8 cellular contexts compared by ENCODE assay signal in genomic region chr7:92813390-92814024, GRCh38. TPM values are rescaled to one million over a fixed set of nuclear protein-coding genes. Genes with fewer than 3 reads are reported as not detected.
DNase-seq lines count a peak whose midpoint lies in the region; ATAC-seq, FAIRE-seq and TF ChIP-seq lines count a peak whose summit lies in the region.

No MANE protein-coding gene starts in this region.

- dilution Hi-C loops in keratinocyte (cut with MboI; ENCODE audit: extremely low pct_ligation_motif_present, low sequenced_read_pairs) = no loop called here

- DNase-seq in activated T-cell treated with anti-CD3 and anti-CD28 coated beads, Interleukin-2, amount 50 U/mL, for 4 hours = no peak
- DNase-seq in activated T-cell treated with anti-CD3 and anti-CD28 coated beads, Interleukin-2, amount 50 U/mL, for 1 hour = no peak
- DNase-seq in SIG-M5 (lab: John Stamatoyannopoulos, UW) (peak; percentile 9), keratinocyte (ENCODE audit: low read depth, low spot score) (no peak), glutamatergic neuron (no peak), globus pallidus (ENCODE audit: low spot score) (no peak), COLO668 (lab: John Stamatoyannopoulos, UW; ENCODE audit: unreplicated experiment) (no peak)

- H2AFZ ChIP-seq in keratinocyte (ENCODE audit: control insufficient read depth, low read length) = no peak overlapping the region

- H3K4me3 Mint-ChIP-seq in activated T-cell treated with anti-CD3 and anti-CD28 coated beads, Interleukin-2, amount 50 U/mL, for 4 hours = peak overlapping the region; percentile 45
- H3K4me3 Mint-ChIP-seq in glutamatergic neuron (ENCODE audit: unreplicated experiment) = no peak overlapping the region

- H3K4me1 Mint-ChIP-seq in activated T-cell treated with anti-CD3 and anti-CD28 coated beads, Interleukin-2, amount 50 U/mL, for 4 hours (ENCODE audit: low read depth) = peaks cover 79% of the 10 kb centered on the region
- H3K4me1 Mint-ChIP-seq in glutamatergic neuron (ENCODE audit: low read depth, unreplicated experiment) = peaks cover 9% of the 10 kb centered on the region

- H3K4me1 ChIP-seq in keratinocyte (ENCODE audit: control insufficient read depth, extremely low read depth, insufficient read depth, low read length) = peaks cover 19% of the 10 kb centered on the region

- ATAC-seq in activated T-cell treated with anti-CD3 and anti-CD28 coated beads, Interleukin-2, amount 50 U/mL, for 4 hours = peak; percentile 77 to 78
- peak; percentile 41 for ATAC-seq in HG03060 (IDR thresholded peaks at IDR 0.05; ENCODE audit: low read depth, unreplicated experiment)

- no peak overlapping the region for H3K4me2 ChIP-seq in keratinocyte (ENCODE audit: control insufficient read depth, extremely low read depth, insufficient read depth, low read depth, low read length)

- no peaks in the 10 kb centered on the region for H3K9me3 ChIP-seq in keratinocyte (ENCODE audit: control insufficient read depth, low read depth, low read length)

- FAIRE-seq in keratinocyte (lab: Jason Lieb, UNC) = peak; percentile 5

- TF ChIP-seq CTCF in keratinocyte (optimal IDR thresholded peaks at IDR 0.05 in 1 of 3, IDR thresholded peaks at IDR 0.05 in 1 of 3, conservative IDR thresholded peaks at IDR 0.05 in 1 of 3; ENCODE audit: extremely low read depth in 1 of 3, insufficient read depth in 2 of 3, low read length in 3 of 3) (no peak), glutamatergic neuron (IDR thresholded peaks at IDR 0.05; ENCODE audit: partially characterized antibody, unreplicated experiment) (no peak)

- H3K27ac Mint-ChIP-seq in glutamatergic neuron (ENCODE audit: unreplicated experiment) = no peak overlapping the region

- no peaks in the 10 kb centered on the region for H3K27me3 ChIP-seq in keratinocyte (ENCODE audit: control insufficient read depth, extremely low read depth, insufficient read depth, low read length)

- no peaks in the 10 kb centered on the region for H3K9me1 ChIP-seq in keratinocyte (ENCODE audit: control insufficient read depth, extremely low read depth, insufficient read depth, low read length)

- peaks cover 11% of the 10 kb centered on the region for H3K9me3 Mint-ChIP-seq in activated T-cell treated with anti-CD3 and anti-CD28 coated beads, Interleukin-2, amount 50 U/mL, for 4 hours
- peaks cover 2% of the 10 kb centered on the region for H3K9me3 Mint-ChIP-seq in glutamatergic neuron (ENCODE audit: unreplicated experiment)

- no peaks in the 10 kb centered on the region for H3K36me3 ChIP-seq in keratinocyte (ENCODE audit: control insufficient read depth in 2 of 2, extremely low read depth in 1 of 2, insufficient read depth in 2 of 2, low read length in 2 of 2)

- H3K27ac ChIP-seq in keratinocyte (ENCODE audit: control insufficient read depth, insufficient read depth, low read length) = no peak overlapping the region

- no peaks in the 10 kb centered on the region for H4K20me1 ChIP-seq in keratinocyte (ENCODE audit: control insufficient read depth, extremely low read depth, insufficient read depth, low read length)

- H3K79me2 ChIP-seq in keratinocyte (ENCODE audit: control insufficient read depth, insufficient read depth, low read length) = peaks cover 95% of the 10 kb centered on the region

- no peak overlapping the region for H3K4me3 ChIP-seq in keratinocyte (ENCODE audit: control insufficient read depth in 2 of 3, extremely low read depth in 1 of 3, insufficient read depth in 2 of 3, low read depth in 1 of 3, low read length in 3 of 3)

- peaks cover 37% of the 10 kb centered on the region for H3K36me3 Mint-ChIP-seq in activated T-cell treated with anti-CD3 and anti-CD28 coated beads, Interleukin-2, amount 50 U/mL, for 4 hours (ENCODE audit: insufficient read depth)
- H3K36me3 Mint-ChIP-seq in glutamatergic neuron (ENCODE audit: unreplicated experiment) = peaks cover 9% of the 10 kb centered on the region

- H3K9ac ChIP-seq in keratinocyte (ENCODE audit: control insufficient read depth, extremely low read depth, insufficient read depth, low read length) = no peak overlapping the region

- H3K27me3 Mint-ChIP-seq in activated T-cell treated with anti-CD3 and anti-CD28 coated beads, Interleukin-2, amount 50 U/mL, for 4 hours (ENCODE audit: low read depth) = no peaks in the 10 kb centered on the region
- no peaks in the 10 kb centered on the region for H3K27me3 Mint-ChIP-seq in glutamatergic neuron (ENCODE audit: unreplicated experiment)

RNA-seq across cellular contexts. Expression of gene CDK6, which starts 22.9 kb away (rescaled TPM):
- 100 to 1,000 TPM; 310 to 350 (median 347) TPM for total RNA-seq in activated T-cell treated with anti-CD3 and anti-CD28 coated beads, Interleukin-2, amount 50 U/mL, for 4 hours
- polyA plus RNA-seq in keratinocyte = 39.1 to 68.6 TPM (median 53.5 TPM) in 3 replicates
- 14.0 TPM for polyA plus RNA-seq in keratinocyte (2011; ENCODE audit: low read depth)
- 36.9 and 54.9 TPM in 2 replicates for polyA plus RNA-seq in keratinocyte (2011; cell fraction: cytosol; rRNA removed)
- polyA plus RNA-seq in keratinocyte (2011; cell fraction: nucleus; rRNA removed) = 83.0 and 86.9 TPM in 2 replicates
- polyA plus RNA-seq in keratinocyte (2012; ENCODE audit: low replicate concordance) = 16.7 and 45.7 TPM in 2 replicates
- 147 to 201 TPM (median 184 TPM) in 3 replicates for polyA minus RNA-seq in keratinocyte
- 165 TPM for polyA minus RNA-seq in keratinocyte (2011; cell fraction: cytosol; rRNA and poly(A)+ RNA removed)
- polyA minus RNA-seq in keratinocyte (2011; cell fraction: nucleus; rRNA and poly(A)+ RNA removed) = 224 and 339 TPM in 2 replicates
- 111 TPM for total RNA-seq in glutamatergic neuron (ENCODE audit: unreplicated experiment)
